ENCODE assay signal across 1 cellular context in the genomic region with DNA sequence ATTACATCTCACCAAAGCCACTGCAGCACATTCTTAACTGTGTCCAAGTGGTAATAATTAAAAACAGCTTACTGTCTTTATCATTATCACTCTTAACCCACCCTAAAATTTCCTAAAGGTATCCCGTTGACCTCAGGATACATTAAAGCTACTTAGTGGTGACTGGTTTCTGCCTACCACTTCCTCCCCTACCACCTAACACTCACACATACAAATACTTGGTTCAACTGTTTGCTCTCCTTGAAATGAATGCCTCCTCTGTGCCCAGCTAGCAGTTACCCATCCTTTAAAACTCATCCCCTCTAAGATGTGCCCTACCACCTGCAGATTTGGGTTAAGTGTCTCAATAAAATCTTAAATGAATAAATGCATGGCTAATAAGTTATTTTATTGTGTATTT.
TF ChIP-seq lines count a peak whose summit lies in the region.

No MANE protein-coding gene starts in this region.

TF ChIP-seq in endothelial cell of umbilical vein, 7 proteins besides CTCF, POLR2A, EP300 and RAD21:
- TF ChIP-seq FOS (IDR thresholded peaks at IDR 0.05; ENCODE audit: borderline replicate concordance, insufficient read depth, low read length) (no peak), MYC (IDR thresholded peaks at IDR 0.05; ENCODE audit: low read depth, low read length) (no peak)
- TF ChIP-seq, protein P1, sequence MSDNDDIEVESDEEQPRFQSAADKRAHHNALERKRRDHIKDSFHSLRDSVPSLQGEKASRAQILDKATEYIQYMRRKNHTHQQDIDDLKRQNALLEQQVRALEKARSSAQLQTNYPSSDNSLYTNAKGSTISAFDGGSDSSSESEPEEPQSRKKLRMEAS (IDR thresholded peaks at IDR 0.05; ENCODE audit: insufficient read depth, insufficient read length) = no peak
